14 cellular contexts compared by ENCODE assay signal in genomic region chr11:111077938-111078337, GRCh38.
DNase-seq lines count a peak whose midpoint lies in the region; ATAC-seq and TF ChIP-seq lines count a peak whose summit lies in the region.
"Had no signal": no experiment of that assay in that cellular context is flagged by ENCODE, and none has a peak within 500 bp of the region (broad histone marks: within the 10 kb centered on the region; RNA-seq: fewer than 3 reads in every experiment).

No MANE protein-coding gene starts in this region.

- no peak overlapping the region for H3K14ac ChIP-seq in IMR-90 (replicated peaks; ENCODE audit: low read depth, low read length)

- no peak overlapping the region for H3K9ac ChIP-seq in IMR-90 (ENCODE audit: low read depth, low read length)

- no peak overlapping the region for H2AK5ac ChIP-seq in IMR-90 (ENCODE audit: low read depth, low read length)

- TF ChIP-seq POLR2A in IMR-90 (IDR thresholded peaks at IDR 0.05; ENCODE audit: low read depth, low read length): no peak

- no peak overlapping the region for H3K56ac ChIP-seq in IMR-90 (ENCODE audit: extremely low read depth, insufficient read depth, low read length)

- no peak overlapping the region for H4K91ac ChIP-seq in IMR-90 (ENCODE audit: insufficient read depth, low read depth, low read length)

- H3K36me3 ChIP-seq in IMR-90 (ENCODE audit: control insufficient read depth, insufficient read depth, low read length): no peaks in the 10 kb centered on the region

- H3K9me3 ChIP-seq in IMR-90 (ENCODE audit: control insufficient read depth, insufficient read depth, low read length): no peaks in the 10 kb centered on the region

- no peaks in the 10 kb centered on the region for H4K20me1 ChIP-seq in IMR-90 (ENCODE audit: insufficient read depth, low read length)

- no peak overlapping the region for H2BK20ac ChIP-seq in IMR-90 (ENCODE audit: low read depth, low read length)

- no peak overlapping the region for H2BK15ac ChIP-seq in IMR-90 (ENCODE audit: low read depth, low read length)

- peak; percentile 35; the same call in 1 of the 2 replicates for ATAC-seq in IMR-90 (ENCODE audit: low read depth)
- ATAC-seq in HG03342 (IDR thresholded peaks at IDR 0.05; ENCODE audit: unreplicated experiment): no peak
- no peak for ATAC-seq in HG03460 (IDR thresholded peaks at IDR 0.05; ENCODE audit: unreplicated experiment)
- ATAC-seq in GM18502 (IDR thresholded peaks at IDR 0.05; ENCODE audit: poor library complexity, unreplicated experiment): no peak

- H3K4me2 ChIP-seq in IMR-90 (ENCODE audit: low read depth, low read length): no peak overlapping the region

- POLR2A ChIA-PET in IMR-90 (lab: Charles Lee; ENCODE audit: unreplicated experiment): no interaction called here

- CTCF ChIA-PET in IMR-90 (lab: Yijun Ruan, JAX): interaction anchor here (0.6 kb wide), 1 partner anchor 26 kb away, joined by 6 read pairs; no protein-coding TSS in a partner anchor

- no peak overlapping the region for H3K4me3 ChIP-seq in IMR-90 (ENCODE audit: insufficient read depth, low read depth, low read length)

- H2AFZ ChIP-seq in IMR-90 (replicated peaks; ENCODE audit: low read length, poor library complexity): no peak overlapping the region

- H3K4me1 ChIP-seq in IMR-90 (ENCODE audit: control insufficient read depth, insufficient read depth, low read length): no peaks in the 10 kb centered on the region

- in situ Hi-C loops in IMR-90 (cut with MboI; ENCODE audit: low sequenced_read_pairs): no loop called here
- in situ Hi-C loops in G401 (cut with HindIII; ENCODE audit: low sequenced_read_pairs): no loop called here

- no peak overlapping the region for H3K23ac ChIP-seq in IMR-90 (ENCODE audit: low read depth, low read length)

- H4K8ac ChIP-seq in IMR-90 (ENCODE audit: low read depth in 2 of 2, low read length in 2 of 2): no peak overlapping the region

- dilution Hi-C loops in IMR-90 (cut with HindIII; ENCODE audit: low sequenced_read_pairs, unreplicated experiment): no loop called here

- no peak for TF ChIP-seq RAD21 in IMR-90 (IDR thresholded peaks at IDR 0.05; ENCODE audit: low read length)

- H2AK9ac ChIP-seq in IMR-90 (replicated peaks; ENCODE audit: low read depth, low read length, poor library complexity): no peak overlapping the region

- no peak overlapping the region for H2BK5ac ChIP-seq in IMR-90 (ENCODE audit: low read depth, low read length, poor library complexity, severe bottlenecking)

- BruUV-seq in IMR-90 (replicated peaks; lab: Mats Ljungman, UMichigan): no TSS peak

- H3K4ac ChIP-seq in IMR-90 (ENCODE audit: low read depth, low read length): no peak overlapping the region

- H3K79me1 ChIP-seq in IMR-90 (ENCODE audit: low read depth in 1 of 2, low read length in 2 of 2): no peaks in the 10 kb centered on the region

- TF ChIP-seq CTCF in IMR-90 (conservative IDR thresholded peaks at IDR 0.05; ENCODE audit: low read depth, low read length): no peak

- 83% methylated on average over 1 of the region's 1 CpG; no CpG with 5 or more reads in 1 of the 2 experiments for WGBS in IMR-90 (ENCODE audit: extremely low coverage in 2 of 2, insufficient read length in 1 of 2), 2 experiments

- H3K18ac ChIP-seq in IMR-90 (ENCODE audit: low read depth, low read length): no peak overlapping the region

- H3K27me3 ChIP-seq in IMR-90 (ENCODE audit: control insufficient read depth, insufficient read depth, low read length): no peaks in the 10 kb centered on the region

- H3K9me1 ChIP-seq in IMR-90 (ENCODE audit: insufficient read depth, low read length): no peaks in the 10 kb centered on the region; the same call in 1 of the 2 replicates

- H4K5ac ChIP-seq in IMR-90 (ENCODE audit: low read depth, low read length): no peak overlapping the region

- H2BK120ac ChIP-seq in IMR-90 (ENCODE audit: low read depth, low read length): no peak overlapping the region

- peak; percentile 44 for DNase-seq in EH (ENCODE audit: low read depth)
- peak; percentile 7 for DNase-seq in IMR-90
- peak; percentile 2 for DNase-seq in amniotic epithelial cell (ENCODE audit: low read depth)
- DNase-seq in foreskin melanocyte: peak; percentile 52
- no peak for DNase-seq in G401 (ENCODE audit: low spot score)
- DNase-seq: CD4-positive, alpha-beta T cell; GF-D8; MM.1S; NCI-H1930; NCI-H524 treated with DMSO at 0.1 percent for 48 hours; SHP77 treated with DMSO at 0.1 percent for 48 hours had no signal

- H3K27ac ChIP-seq in IMR-90 (ENCODE audit: insufficient read depth, low read length): no peak overlapping the region

- intact Hi-C loops in IMR-90 (cut with micrococcal nuclease): no loop called here

TF ChIP-seq in IMR-90, 13 proteins besides CTCF, POLR2A, EP300 and RAD21:
- TF ChIP-seq RFX5 (IDR thresholded peaks at IDR 0.05; ENCODE audit: low read depth, low read length) (no peak), NFE2L2 (IDR thresholded peaks at IDR 0.05; ENCODE audit: low read depth, low read length) (no peak), ELK1 (IDR thresholded peaks at IDR 0.05; ENCODE audit: borderline replicate concordance, low read depth, low read length) (no peak)
TF ChIP-seq in IMR-90: peak in this region for 0.
